Comparison of ENCODE assay signal across 22 cellular contexts in genomic region chr1:203601717-203602309, GRCh38. TPM values are rescaled to one million over a fixed set of nuclear protein-coding genes. Genes with fewer than 3 reads are reported as not detected.
DNase-seq lines count a peak whose midpoint lies in the region; ATAC-seq and TF ChIP-seq lines count a peak whose summit lies in the region.
"Had no signal": no experiment of that assay in that cellular context is flagged by ENCODE, and none has a peak within 500 bp of the region (broad histone marks: within the 10 kb centered on the region; RNA-seq: fewer than 3 reads in every experiment).

No MANE protein-coding gene starts in this region.

- H2AFZ ChIP-seq in mammary epithelial cell (ENCODE audit: low read depth, low read length), result no peak overlapping the region

- H3K79me2 ChIP-seq in mammary epithelial cell (ENCODE audit: insufficient read depth, low read length), result no peaks in the 10 kb centered on the region

- intact Hi-C loops in mammary epithelial cell (cut with micrococcal nuclease), result loop anchor here (2.0 kb wide), 1 partner anchor 43 kb away; no protein-coding TSS in a partner anchor

- no peak overlapping the region for H3K27ac ChIP-seq in BLaER1 treated with 17β-estradiol and CSF1 and Interleukin-3, amounts not matched to agents 10 nM and 100 nM
- H3K27ac ChIP-seq in mammary epithelial cell (ENCODE audit: insufficient read depth, low read depth, low read length), result no peak overlapping the region
- H3K27ac ChIP-seq in mesodermal cell (ENCODE audit: low read depth, low read length, severe bottlenecking), result peak overlapping the region; percentile 74
- H3K27ac ChIP-seq: BLaER1, psoas muscle had no signal

- TF ChIP-seq EP300 in Ishikawa (IDR thresholded peaks at IDR 0.05; ENCODE audit: borderline replicate concordance), result no peak

- TF ChIP-seq CTCF in mammary epithelial cell (conservative IDR thresholded peaks at IDR 0.05 in 1 of 2, IDR thresholded peaks at IDR 0.05 in 1 of 2; ENCODE audit: extremely low read depth in 1 of 2, insufficient read depth in 1 of 2, low read depth in 1 of 2, low read length in 2 of 2) (no peak), nephron progenitor cell (IDR thresholded peaks at IDR 0.05) (no peak)

- H3K9me3 Mint-ChIP-seq in nephron progenitor cell, result no peaks in the 10 kb centered on the region

- DNase-seq in mammary epithelial cell, result peak; percentile 78
- DNase-seq in nephron progenitor cell, result no peak
- DNase-seq in effector CD8-positive, alpha-beta T cell (lab: John Stamatoyannopoulos, UW), result no peak
- DNase-seq: ACHN; activated CD4-positive, alpha-beta T cell treated with anti-CD3 and anti-CD28 coated beads, Interleukin-2, amount 50 U/mL, for 48 hours; activated CD4-positive, CD25-positive, alpha-beta regulatory T cell; activated effector memory CD4-positive, alpha-beta T cell treated with anti-CD3 and anti-CD28 coated beads, Interleukin-2, amount 50 U/mL, for 16 hours; activated T-cell treated with anti-CD3 and anti-CD28 coated beads for 4 hours; Caco-2; DMS79 treated with DMSO at 0.1 percent for 48 hours; foreskin melanocyte; NCI-H2081 treated with DMSO at 0.1 percent for 48 hours; OCI-M1; psoas muscle; Right ventricle myocardium superior; SW 1271 had no signal

- TF ChIP-seq RAD21 in Ishikawa (IDR thresholded peaks at IDR 0.05; ENCODE audit: low read depth), result no peak

- peaks cover 63% of the 10 kb centered on the region for H3K4me1 Mint-ChIP-seq in nephron progenitor cell

- CTCF ChIA-PET in mammary epithelial cell (lab: Charles Lee; ENCODE audit: low non-redundant PET), result no interaction called here

- no peak overlapping the region for H3K27ac Mint-ChIP-seq in nephron progenitor cell

- no peaks in the 10 kb centered on the region for H3K36me3 Mint-ChIP-seq in nephron progenitor cell (ENCODE audit: low read depth)

- BruUV-seq in mammary epithelial cell (replicated peaks; lab: Mats Ljungman, UMichigan), result no TSS peak

- H3K9me3 ChIP-seq in BLaER1 treated with 17β-estradiol and CSF1 and Interleukin-3, amounts not matched to agents 10 nM and 100 nM (replicated peaks in 1 of 11), result no peaks in the 10 kb centered on the region
- H3K9me3 ChIP-seq in mammary epithelial cell (replicated peaks; ENCODE audit: insufficient read depth, low read length) (no peaks in the 10 kb centered on the region), mesodermal cell (ENCODE audit: control insufficient read depth, low read length) (no peaks in the 10 kb centered on the region)
- H3K9me3 ChIP-seq: BLaER1, Caco-2, psoas muscle had no signal

- no peak overlapping the region for H3K4me3 Mint-ChIP-seq in nephron progenitor cell

- no peak for ATAC-seq in GM21528 (IDR thresholded peaks at IDR 0.05; ENCODE audit: low FRiP score, unreplicated experiment)
- ATAC-seq in GM21390 (IDR thresholded peaks at IDR 0.05; ENCODE audit: unreplicated experiment), result no peak
- ATAC-seq: psoas muscle had no signal

- H3K4me2 ChIP-seq in BLaER1 treated with 17β-estradiol and CSF1 and Interleukin-3, amounts not matched to agents 10 nM and 100 nM, result peak overlapping the region in 10 of 11 experiments; percentile 6 to 55 (median 42); a peak in 18 of 22 replicates
- peak overlapping the region; percentile 14 for H3K4me2 ChIP-seq in mammary epithelial cell (ENCODE audit: insufficient read depth, low read depth, low read length)
- H3K4me2 ChIP-seq: BLaER1 had no signal

- no peaks in the 10 kb centered on the region for H4K20me1 ChIP-seq in BLaER1 treated with 17β-estradiol and CSF1 and Interleukin-3, amounts not matched to agents 10 nM and 100 nM
- no peaks in the 10 kb centered on the region for H4K20me1 ChIP-seq in mammary epithelial cell (ENCODE audit: insufficient read depth, low read length)
- H4K20me1 ChIP-seq: BLaER1 had no signal

- in situ Hi-C loops in mammary epithelial cell (cut with MboI; ENCODE audit: low sequenced_read_pairs in 2 of 2), result no loop called here

- no peak overlapping the region for H3K9ac ChIP-seq in BLaER1 treated with 17β-estradiol and CSF1 and Interleukin-3, amounts not matched to agents 10 nM and 100 nM
- H3K9ac ChIP-seq in mammary epithelial cell (ENCODE audit: insufficient read depth, low read length), result no peak overlapping the region
- H3K9ac ChIP-seq: BLaER1 had no signal

- H3K4me3 ChIP-seq in BLaER1 treated with 17β-estradiol and CSF1 and Interleukin-3, amounts not matched to agents 10 nM and 100 nM, result no peak overlapping the region
- H3K4me3 ChIP-seq in mammary epithelial cell (replicated peaks in 1 of 3; ENCODE audit: insufficient read depth in 1 of 3, low read depth in 2 of 3, low read length in 3 of 3) (no peak overlapping the region), mesodermal cell (ENCODE audit: extremely low read depth, insufficient read depth, low read length, poor library complexity, severe bottlenecking) (no peak overlapping the region)
- H3K4me3 ChIP-seq: BLaER1, psoas muscle had no signal

- peaks cover 12% of the 10 kb centered on the region for H3K27me3 Mint-ChIP-seq in nephron progenitor cell (ENCODE audit: low read depth, poor library complexity)

- H3K27me3 ChIP-seq in BLaER1 treated with 17β-estradiol and CSF1 and Interleukin-3, amounts not matched to agents 10 nM and 100 nM, result no peaks in the 10 kb centered on the region
- H3K27me3 ChIP-seq in mammary epithelial cell (ENCODE audit: insufficient read depth, low read length), result no peaks in the 10 kb centered on the region
- H3K27me3 ChIP-seq: BLaER1 had no signal

- 45% methylated on average over 6 of the region's 6 CpGs for WGBS in mammary epithelial cell (ENCODE audit: low coverage, missing lambda C conversion rate)
- 91 to 98% methylated on average over 5 of the region's 6 CpGs for WGBS in mesodermal cell (ENCODE audit: insufficient coverage in 2 of 2), 2 experiments

- H3K36me3 ChIP-seq in BLaER1 treated with 17β-estradiol and CSF1 and Interleukin-3, amounts not matched to agents 10 nM and 100 nM, result no peaks in the 10 kb centered on the region
- no peaks in the 10 kb centered on the region for H3K36me3 ChIP-seq in mammary epithelial cell (ENCODE audit: insufficient read depth, low read length)
- H3K36me3 ChIP-seq in mesodermal cell (ENCODE audit: control insufficient read depth, insufficient read depth, low read length), result no peaks in the 10 kb centered on the region
- H3K36me3 ChIP-seq: BLaER1 had no signal

- dilution Hi-C loops in mammary epithelial cell (cut with HindIII; ENCODE audit: low sequenced_read_pairs), result loop anchor here (5.0 kb wide), 2 partner anchors 55 to 95 kb away; no protein-coding TSS in a partner anchor

- peaks cover 27 to 61% (median 44%) of the 10 kb centered on the region in 10 experiments for H3K4me1 ChIP-seq in BLaER1 treated with 17β-estradiol and CSF1 and Interleukin-3, amounts not matched to agents 10 nM and 100 nM
- H3K4me1 ChIP-seq in mammary epithelial cell (ENCODE audit: insufficient read depth, low read length) (peaks cover 18% of the 10 kb centered on the region), mesodermal cell (ENCODE audit: control insufficient read depth, insufficient read depth, low read length, poor library complexity, severe bottlenecking) (peaks cover 38% of the 10 kb centered on the region)
- H3K4me1 ChIP-seq: Caco-2, psoas muscle had no signal

TF ChIP-seq in Ishikawa, 13 proteins besides CTCF, POLR2A, EP300 and RAD21:
- TF ChIP-seq CEBPB (IDR thresholded peaks at IDR 0.05), result peak; percentile 45; the same call in 1 of the 2 replicates
- TF ChIP-seq TAF1 (IDR thresholded peaks at IDR 0.05; ENCODE audit: low read depth), result no peak

RNA-seq across cellular contexts. Expression of gene ATP2B4, which starts 24.8 kb away (rescaled TPM):
- 10 to 100 TPM; 70.5 to 91.1 TPM for total RNA-seq in mammary epithelial cell
- polyA plus RNA-seq in mammary epithelial cell, result 67.7 TPM
- 229 TPM for polyA minus RNA-seq in mammary epithelial cell
- polyA plus RNA-seq in mesodermal cell (2013, experiment 1 of 2), result 84.7 TPM
- polyA plus RNA-seq in mesodermal cell (2013, experiment 2 of 2), result 79.8 TPM
